25 cellular contexts compared by ENCODE assay signal in genomic region chr4:44235897-44236296, GRCh38.
"Had no signal": no experiment of that assay in that cellular context is flagged by ENCODE, and none has a peak within 500 bp of the region (broad histone marks: within the 10 kb centered on the region; RNA-seq: fewer than 3 reads in every experiment).

No MANE protein-coding gene starts in this region.

- DNase-seq: activated CD4-positive, alpha-beta memory T cell treated with anti-CD3 and anti-CD28 coated beads, Interleukin-2, amount 10 ng/mL, durations not matched to agents 7 days and 5 days; activated CD4-positive, alpha-beta T cell treated with anti-CD3 and anti-CD28 coated beads for 1 hour; activated CD4-positive, alpha-beta T cell treated with anti-CD3 and anti-CD28 coated beads for 4 hours; activated CD4-positive, alpha-beta T cell treated with anti-CD3 and anti-CD28 coated beads, Interleukin-2, amount 10 ng/mL, durations not matched to agents 7 days and 5 days; activated CD4-positive, alpha-beta T cell treated with anti-CD3 and anti-CD28 coated beads, Interleukin-2, amount 50 U/mL, for 4 hours; activated CD8-positive, alpha-beta memory T cell treated with anti-CD3 and anti-CD28 coated beads, Interleukin-2, amount 50 U/mL, for 48 hours; activated gamma-delta T cell; activated naive CD4-positive, alpha-beta T cell; activated naive CD4-positive, alpha-beta T cell treated with anti-CD3 and anti-CD28 coated beads, Interleukin-2, amount 10 ng/mL, durations not matched to agents 7 days and 5 days; activated naive CD8-positive, alpha-beta T cell treated with anti-CD3 and anti-CD28 coated beads, Interleukin-2, amount 10 ng/mL, durations not matched to agents 7 days and 5 days; activated T-cell treated with anti-CD3 and anti-CD28 coated beads for 4 hours; activated T-cell treated with anti-CD3 and anti-CD28 coated beads, Interleukin-2, amount 50 U/mL, for 24 hours; activated T-cell treated with anti-CD3 and anti-CD28 coated beads, Interleukin-2, amount 50 U/mL, for 72 hours; central memory CD4-positive, alpha-beta T cell; cerebellar nuclear complex; colonic mucosa; effector memory CD4-positive, alpha-beta T cell; foreskin fibroblast; gastrocnemius medialis; T-helper 2 cell had no signal

- H3K9me3 Mint-ChIP-seq: brain had no signal

- H3K27ac Mint-ChIP-seq: activated CD4-positive, alpha-beta memory T cell treated with anti-CD3 and anti-CD28 coated beads, Interleukin-2, amount 10 ng/mL, durations not matched to agents 7 days and 5 days; activated CD4-positive, alpha-beta T cell treated with anti-CD3 and anti-CD28 coated beads, Interleukin-2, amount 10 ng/mL, durations not matched to agents 7 days and 5 days; activated naive CD4-positive, alpha-beta T cell treated with anti-CD3 and anti-CD28 coated beads, Interleukin-2, amount 10 ng/mL, durations not matched to agents 7 days and 5 days; activated naive CD4-positive, alpha-beta T cell treated with anti-CD3 and anti-CD28 coated beads, Interleukin-2, amount 50 U/mL, for 72 hours; activated naive CD8-positive, alpha-beta T cell treated with anti-CD3 and anti-CD28 coated beads, Interleukin-2, amount 10 ng/mL, durations not matched to agents 7 days and 5 days; activated T-cell treated with anti-CD3 and anti-CD28 coated beads, Interleukin-2, amount 50 U/mL, for 24 hours; activated T-cell treated with anti-CD3 and anti-CD28 coated beads, Interleukin-2, amount 50 U/mL, for 72 hours; brain had no signal

- H3K27me3 ChIP-seq: ascending aorta, breast epithelium, cardiac muscle cell, colonic mucosa, gastrocnemius medialis had no signal

- H3K36me3 Mint-ChIP-seq: activated naive CD4-positive, alpha-beta T cell treated with anti-CD3 and anti-CD28 coated beads, Interleukin-2, amount 10 ng/mL, durations not matched to agents 7 days and 5 days; activated naive CD4-positive, alpha-beta T cell treated with anti-CD3 and anti-CD28 coated beads, Interleukin-2, amount 50 U/mL, for 72 hours; activated naive CD8-positive, alpha-beta T cell treated with anti-CD3 and anti-CD28 coated beads, Interleukin-2, amount 10 ng/mL, durations not matched to agents 7 days and 5 days; brain had no signal

- H3K36me3 ChIP-seq: ascending aorta, breast epithelium, cardiac muscle cell, colonic mucosa, gastrocnemius medialis had no signal

- H3K4me3 Mint-ChIP-seq: activated CD4-positive, alpha-beta memory T cell treated with anti-CD3 and anti-CD28 coated beads, Interleukin-2, amount 10 ng/mL, durations not matched to agents 7 days and 5 days; activated CD4-positive, alpha-beta T cell treated with anti-CD3 and anti-CD28 coated beads, Interleukin-2, amount 10 ng/mL, durations not matched to agents 7 days and 5 days; activated naive CD4-positive, alpha-beta T cell treated with anti-CD3 and anti-CD28 coated beads, Interleukin-2, amount 10 ng/mL, durations not matched to agents 7 days and 5 days; activated naive CD8-positive, alpha-beta T cell treated with anti-CD3 and anti-CD28 coated beads, Interleukin-2, amount 10 ng/mL, durations not matched to agents 7 days and 5 days; activated T-cell treated with anti-CD3 and anti-CD28 coated beads, Interleukin-2, amount 50 U/mL, for 24 hours; activated T-cell treated with anti-CD3 and anti-CD28 coated beads, Interleukin-2, amount 50 U/mL, for 72 hours; brain had no signal

- H3K4me1 ChIP-seq: ascending aorta, breast epithelium, colonic mucosa, gastrocnemius medialis had no signal

- H3K27ac ChIP-seq: ascending aorta, breast epithelium, cardiac muscle cell, colonic mucosa, gastrocnemius medialis had no signal

- H3K27me3 Mint-ChIP-seq: activated CD4-positive, alpha-beta memory T cell treated with anti-CD3 and anti-CD28 coated beads, Interleukin-2, amount 10 ng/mL, durations not matched to agents 7 days and 5 days; activated CD4-positive, alpha-beta T cell treated with anti-CD3 and anti-CD28 coated beads, Interleukin-2, amount 10 ng/mL, durations not matched to agents 7 days and 5 days; activated naive CD4-positive, alpha-beta T cell treated with anti-CD3 and anti-CD28 coated beads, Interleukin-2, amount 10 ng/mL, durations not matched to agents 7 days and 5 days; activated naive CD8-positive, alpha-beta T cell treated with anti-CD3 and anti-CD28 coated beads, Interleukin-2, amount 10 ng/mL, durations not matched to agents 7 days and 5 days; activated T-cell treated with anti-CD3 and anti-CD28 coated beads, Interleukin-2, amount 50 U/mL, for 24 hours; brain had no signal

- ATAC-seq: activated naive CD4-positive, alpha-beta T cell treated with anti-CD3 and anti-CD28 coated beads, Interleukin-2, amount 50 U/mL, for 72 hours; activated T-cell treated with anti-CD3 and anti-CD28 coated beads, Interleukin-2, amount 50 U/mL, for 72 hours; gastrocnemius medialis had no signal

- H3K9me3 ChIP-seq: ascending aorta, breast epithelium, colonic mucosa, gastrocnemius medialis had no signal

- H3K4me3 ChIP-seq: ascending aorta, breast epithelium, cardiac muscle cell, colonic mucosa, gastrocnemius medialis had no signal

- H3K4me1 Mint-ChIP-seq: activated CD4-positive, alpha-beta memory T cell treated with anti-CD3 and anti-CD28 coated beads, Interleukin-2, amount 10 ng/mL, durations not matched to agents 7 days and 5 days; activated CD4-positive, alpha-beta T cell treated with anti-CD3 and anti-CD28 coated beads, Interleukin-2, amount 10 ng/mL, durations not matched to agents 7 days and 5 days; activated naive CD4-positive, alpha-beta T cell treated with anti-CD3 and anti-CD28 coated beads, Interleukin-2, amount 10 ng/mL, durations not matched to agents 7 days and 5 days; activated naive CD8-positive, alpha-beta T cell treated with anti-CD3 and anti-CD28 coated beads, Interleukin-2, amount 10 ng/mL, durations not matched to agents 7 days and 5 days; brain had no signal
